Comparison of ENCODE assay signal across 22 cellular contexts in the genomic region with DNA sequence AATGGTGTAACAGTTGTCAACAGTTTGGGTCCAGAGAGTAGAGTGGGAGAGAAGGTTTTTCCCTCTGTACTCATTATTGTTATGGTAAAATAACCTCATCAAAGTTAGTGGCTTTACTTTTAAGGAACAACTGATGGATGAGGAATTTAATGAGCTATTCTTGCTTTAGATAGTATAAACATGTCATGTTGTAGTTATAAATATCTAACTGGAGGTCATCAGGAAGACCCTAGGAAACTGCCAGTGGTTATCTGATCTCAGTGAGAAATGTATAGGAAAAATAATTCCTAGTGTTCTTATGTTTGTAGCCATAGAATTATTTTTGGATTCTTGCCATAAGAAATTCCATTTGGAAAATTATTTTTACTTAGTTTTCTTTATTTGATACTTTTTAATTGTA. TPM values are rescaled to one million over a fixed set of nuclear protein-coding genes. Genes with fewer than 3 reads are reported as not detected.
A peak's percentile ranks its signal among the peaks of the same experiment; 100 is the strongest.
DNase-seq lines count a peak whose midpoint lies in the region; ATAC-seq, FAIRE-seq and TF ChIP-seq lines count a peak whose summit lies in the region.
"Had no signal": no experiment of that assay in that cellular context is flagged by ENCODE, and none has a peak within 500 bp of the region (broad histone marks: within the 10 kb centered on the region; RNA-seq: fewer than 3 reads in every experiment).

No MANE protein-coding gene starts in this region.

- H3K4me1 ChIP-seq in HepG2 (ENCODE audit: insufficient read depth, low read length) = peaks cover 9% of the 10 kb centered on the region; the same call in 1 of the 2 replicates
- H3K4me1 ChIP-seq in right lobe of liver = peaks cover 0 to 2% (median under 1%) of the 10 kb centered on the region in 4 donors
- H3K4me1 ChIP-seq in transverse colon = peaks cover 0 to 23% (median 8%) of the 10 kb centered on the region in 4 donors

- H3K9me3 ChIP-seq in HepG2 (ENCODE audit: low read length) (no peaks in the 10 kb centered on the region), right lobe of liver (no peaks in the 10 kb centered on the region), transverse colon (no peaks in the 10 kb centered on the region)
- H3K9me3 ChIP-seq: adrenal gland, thyroid gland had no signal

- H3K4me3 Mint-ChIP-seq in activated naive CD8-positive, alpha-beta T cell treated with anti-CD3 and anti-CD28 coated beads for 36 hours = no peak overlapping the region
- H3K4me3 Mint-ChIP-seq in mesothelial cell of epicardium = no peak overlapping the region
- H3K4me3 Mint-ChIP-seq: CD14-positive monocyte; stimulated activated effector memory CD8-positive, alpha-beta T cell treated with anti-CD3 and anti-CD28 coated beads, Interleukin-12 subunit alpha, Interleukin-12 subunit beta, amount 100 ng/mL, for 72 hours had no signal

- no peaks in the 10 kb centered on the region; a peak in 1 of 5 replicates for H3K27me3 ChIP-seq in HepG2 (ENCODE audit: control insufficient read depth in 1 of 2, insufficient read depth in 2 of 2, low read length in 2 of 2)
- no peaks in the 10 kb centered on the region for H3K27me3 ChIP-seq in right lobe of liver
- no peaks in the 10 kb centered on the region for H3K27me3 ChIP-seq in transverse colon
- H3K27me3 ChIP-seq: adrenal gland, thyroid gland had no signal

- H4K20me1 ChIP-seq in HepG2 (ENCODE audit: insufficient read depth, low read length) = no peaks in the 10 kb centered on the region; the same call in 1 of the 2 replicates

- H3K4me1 Mint-ChIP-seq in activated naive CD8-positive, alpha-beta T cell treated with anti-CD3 and anti-CD28 coated beads for 36 hours = peaks cover 47% of the 10 kb centered on the region
- peaks cover 16% of the 10 kb centered on the region for H3K4me1 Mint-ChIP-seq in mesothelial cell of epicardium

- peaks cover 4% of the 10 kb centered on the region for H3K9me3 Mint-ChIP-seq in activated naive CD8-positive, alpha-beta T cell treated with anti-CD3 and anti-CD28 coated beads for 36 hours
- H3K9me3 Mint-ChIP-seq in mesothelial cell of epicardium = peaks cover 6% of the 10 kb centered on the region
- H3K9me3 Mint-ChIP-seq: stimulated activated effector memory CD8-positive, alpha-beta T cell treated with anti-CD3 and anti-CD28 coated beads, Interleukin-12 subunit alpha, Interleukin-12 subunit beta, amount 100 ng/mL, for 72 hours had no signal

- TF ChIP-seq CTCF in HepG2 (CRISPR knock-in tag; IDR thresholded peaks at IDR 0.05) = no peak
- no peak for TF ChIP-seq CTCF in right lobe of liver (IDR thresholded peaks at IDR 0.05)
- no peak for TF ChIP-seq CTCF in mesothelial cell of epicardium (IDR thresholded peaks at IDR 0.05; ENCODE audit: unreplicated experiment)
- no peak for TF ChIP-seq CTCF in transverse colon (IDR thresholded peaks at IDR 0.05)

- peak overlapping the region; percentile 2; the same call in 1 of the 2 replicates for H3K4me2 ChIP-seq in HepG2 (ENCODE audit: low read depth, low read length)
- H3K4me2 ChIP-seq: PC-9 had no signal

- H3K27ac ChIP-seq in HepG2 (ENCODE audit: extremely low read length, insufficient read depth, low read length) (no peak overlapping the region), right lobe of liver (no peak overlapping the region), transverse colon (peak overlapping the region; percentile 0 to 47 (median 6))
- H3K27ac ChIP-seq: adrenal gland, PC-9, thyroid gland, WERI-Rb-1 had no signal

- DNase-seq in HepG2 (ENCODE audit: low spot score) = no peak
- no peak for DNase-seq in right lobe of liver
- DNase-seq in activated naive CD8-positive, alpha-beta T cell treated with anti-CD3 and anti-CD28 coated beads for 36 hours = no peak
- DNase-seq in mesothelial cell of epicardium (ENCODE audit: low spot score in 2 of 2, unreplicated experiment in 2 of 2) = no peak
- no peak for DNase-seq in transverse colon
- DNase-seq in NCI-H748 (lab: John Stamatoyannopoulos, UW; ENCODE audit: unreplicated experiment) = no peak
- no peak for DNase-seq in NOMO-1 treated with dmso at 0.1 percent for 144 hours (lab: John Stamatoyannopoulos, UW; ENCODE audit: unreplicated experiment)
- DNase-seq in ACHN = no peak
- DNase-seq: activated CD4-positive, alpha-beta T cell treated with anti-CD3 and anti-CD28 coated beads, Interleukin-2, amount 50 U/mL, for 48 hours; adrenal gland; GF-D8; KBM-7; NCI-H187 treated with DMSO at 0.1 percent for 48 hours; occipital lobe; PC-9; right cardiac atrium; T-helper 2 cell; thyroid gland; WERI-Rb-1 had no signal

- H3K9ac ChIP-seq in HepG2 (ENCODE audit: insufficient read depth, low read depth, low read length) = no peak overlapping the region

- peaks cover 51% of the 10 kb centered on the region for H3K79me2 ChIP-seq in HepG2 (ENCODE audit: insufficient read depth, low read length)

- no TSS peak for BruUV-seq in HepG2 (replicated peaks; lab: Mats Ljungman, UMichigan)

- CTCF ChIA-PET in HepG2 (lab: Yijun Ruan, JAX; ENCODE audit: low intra/inter-chr PET ratio, low total read pairs) = no interaction called here

- POLR2A ChIA-PET in HepG2 (lab: Yijun Ruan, JAX) = no interaction called here

- no peak for TF ChIP-seq POLR2A in HepG2 (IDR thresholded peaks at IDR 0.05; ENCODE audit: insufficient read depth in 1 of 2, low read depth in 2 of 2, low read length in 2 of 2)
- TF ChIP-seq POLR2A in right lobe of liver (IDR thresholded peaks at IDR 0.05) = no peak
- no peak for TF ChIP-seq POLR2A in transverse colon (IDR thresholded peaks at IDR 0.05)

- FAIRE-seq in HepG2 (lab: Jason Lieb, UNC) = no peak
- FAIRE-seq: bronchial epithelial cell had no signal

- no peaks in the 10 kb centered on the region for H3K27me3 Mint-ChIP-seq in activated naive CD8-positive, alpha-beta T cell treated with anti-CD3 and anti-CD28 coated beads for 36 hours
- no peaks in the 10 kb centered on the region for H3K27me3 Mint-ChIP-seq in mesothelial cell of epicardium (ENCODE audit: low read depth)

- H3K36me3 ChIP-seq in HepG2 (replicated peaks in 1 of 2; ENCODE audit: control insufficient read depth in 1 of 2, insufficient read depth in 2 of 2, low read length in 2 of 2) (peaks cover 8 to 27% of the 10 kb centered on the region in 2 experiments), right lobe of liver (no peaks in the 10 kb centered on the region), transverse colon (peaks cover 0 to 12% (median 0%) of the 10 kb centered on the region in 4 donors)
- H3K36me3 ChIP-seq: adrenal gland had no signal

- no peak overlapping the region for H2AFZ ChIP-seq in HepG2 (ENCODE audit: low read length)
- H2AFZ ChIP-seq: PC-9 had no signal

- H3K4me3 ChIP-seq in HepG2 (replicated peaks in 1 of 3; ENCODE audit: insufficient read depth in 1 of 3, low read depth in 2 of 3, low read length in 3 of 3) (no peak overlapping the region), right lobe of liver (no peak overlapping the region), transverse colon (no peak overlapping the region)
- H3K4me3 ChIP-seq: adrenal gland, PC-9, thyroid gland had no signal

- peak overlapping the region; percentile 76 for H3K27ac Mint-ChIP-seq in activated naive CD8-positive, alpha-beta T cell treated with anti-CD3 and anti-CD28 coated beads for 36 hours
- peak overlapping the region; percentile 59 for H3K27ac Mint-ChIP-seq in mesothelial cell of epicardium
- H3K27ac Mint-ChIP-seq: CD14-positive monocyte; stimulated activated effector memory CD8-positive, alpha-beta T cell treated with anti-CD3 and anti-CD28 coated beads, Interleukin-12 subunit alpha, Interleukin-12 subunit beta, amount 100 ng/mL, for 72 hours had no signal

- TF ChIP-seq RAD21 in HepG2 (CRISPR knock-in tag; IDR thresholded peaks at IDR 0.05) = no peak

- intact Hi-C loops in HepG2 (cut with micrococcal nuclease; ENCODE audit: unreplicated experiment) = loop anchor here (5.0 to 10.0 kb wide), 3 partner anchors 107 to 338 kb away; no protein-coding TSS in a partner anchor
- intact Hi-C loops in right lobe of liver (cut with DNase I) = no loop called here
- intact Hi-C loops in transverse colon (cut with DNase I; ENCODE audit: low total_unique reads) = loop anchor here (5.0 to 10.0 kb wide), 3 partner anchors 105 to 562 kb away; a partner anchor contains a TSS

- H3K36me3 Mint-ChIP-seq in activated naive CD8-positive, alpha-beta T cell treated with anti-CD3 and anti-CD28 coated beads for 36 hours = peaks cover 48% of the 10 kb centered on the region
- H3K36me3 Mint-ChIP-seq in mesothelial cell of epicardium = peaks cover 16% of the 10 kb centered on the region

- in situ Hi-C loops in HepG2 (cut with HindIII; ENCODE audit: extremely low pct_ligation_motif_present, low pct_unique_long_range_greater_than_20kb) (no loop called here), transverse colon (cut with MboI; ENCODE audit: low pct_ligation_motif_present in 1 of 4, low pct_unique_long_range_greater_than_20kb in 1 of 4, low sequenced_read_pairs in 3 of 4) (loop anchor here in 1 of 4 donors (10.0 kb wide), 1 partner anchor 365 kb away; a partner anchor contains a TSS), ACHN (cut with HindIII; ENCODE audit: low pct_ligation_motif_present, low pct_unique_long_range_greater_than_20kb, low sequenced_read_pairs) (no loop called here)

- no peak for ATAC-seq in HepG2
- ATAC-seq in right lobe of liver = no peak
- ATAC-seq: right cardiac atrium; stimulated activated effector memory CD8-positive, alpha-beta T cell treated with anti-CD3 and anti-CD28 coated beads, Interleukin-12 subunit alpha, Interleukin-12 subunit beta, amount 100 ng/mL, for 72 hours had no signal

- TF ChIP-seq EP300 in HepG2 (IDR thresholded peaks at IDR 0.05; ENCODE audit: low read depth in 2 of 2, low read length in 2 of 2) (no peak), HepG2 (CRISPR knock-in tag; IDR thresholded peaks at IDR 0.05; ENCODE audit: borderline replicate concordance) (no peak), transverse colon (IDR thresholded peaks at IDR 0.05; ENCODE audit: low read depth) (no peak)

RNA-seq across cellular contexts. Expression of a gene that starts 4.1 kb away (rescaled TPM):
- total RNA-seq in HepG2 (2016; rRNA removed; fragmentation: Illumina TruSeq; extraction: Trizol) (45.9 and 63.0 TPM in 2 replicates), right lobe of liver (10 to 100 TPM; 11.5 to 21.1 (median 17.2) TPM), mesothelial cell of epicardium (58.3 to 63.1 TPM (median 59.3 TPM) in 3 replicates), transverse colon (10 to 100 TPM; 62.7 to 84.6 (median 77.3) TPM)
- total RNA-seq in HepG2 (2016; cell fraction: cytosol; rRNA removed; fragmentation: Illumina TruSeq; extraction: Trizol; ENCODE audit: low read depth) = 13.0 and 15.0 TPM in 2 replicates
- 41.3 and 61.0 TPM in 2 replicates for total RNA-seq in HepG2 (2016; cell fraction: insoluble cytoplasmic fraction; rRNA removed; fragmentation: Illumina TruSeq; extraction: Trizol)
- 22.7 and 23.0 TPM in 2 replicates for total RNA-seq in HepG2 (2016; cell fraction: membrane; rRNA removed; fragmentation: Illumina TruSeq; extraction: Trizol)
- 60.4 and 64.9 TPM in 2 replicates for total RNA-seq in HepG2 (2016; cell fraction: nucleus; rRNA removed; fragmentation: Illumina TruSeq; extraction: Trizol)
- 10.8 and 13.4 TPM in 2 replicates for polyA plus RNA-seq in HepG2 (2011; rRNA removed)
- 5.7 and 9.4 TPM in 2 replicates for polyA plus RNA-seq in HepG2 (2011; cell fraction: cytosol; rRNA removed)
- polyA plus RNA-seq in HepG2 (2011; cell fraction: nucleus; rRNA removed) = 14.0 and 14.2 TPM in 2 replicates
- polyA plus RNA-seq in HepG2 (2012) = 10.8 and 17.3 TPM in 2 replicates
- 0.62 and 0.73 TPM in 2 replicates for polyA plus RNA-seq in HepG2 (2016; cell fraction: cytosol; fragmentation: Illumina TruSeq; extraction: Trizol; ENCODE audit: low read depth)
- 19.5 and 20.2 TPM in 2 replicates for polyA plus RNA-seq in HepG2 (2016; cell fraction: insoluble cytoplasmic fraction; fragmentation: Illumina TruSeq; extraction: Trizol; ENCODE audit: low read depth)
- polyA plus RNA-seq in HepG2 (2016; cell fraction: membrane; fragmentation: Illumina TruSeq; extraction: Trizol; ENCODE audit: low read depth) = 1.6 and 2.1 TPM in 2 replicates
- 20.7 and 22.6 TPM in 2 replicates for polyA plus RNA-seq in HepG2 (2016; cell fraction: nucleus; fragmentation: Illumina TruSeq; extraction: Trizol; ENCODE audit: insufficient read depth, low read depth)
- polyA minus RNA-seq in HepG2 (2011; rRNA and poly(A)+ RNA removed; ENCODE audit: low replicate concordance) = 20.6 and 21.7 TPM in 2 replicates
- 31.4 and 41.6 TPM in 2 replicates for polyA minus RNA-seq in HepG2 (2011; cell fraction: cytosol; rRNA and poly(A)+ RNA removed)
- polyA minus RNA-seq in HepG2 (2011; cell fraction: nucleus; rRNA and poly(A)+ RNA removed) = 191 and 213 TPM in 2 replicates
- 10 to 100 TPM; 33.8 to 34.5 TPM for total RNA-seq in activated naive CD8-positive, alpha-beta T cell treated with anti-CD3 and anti-CD28 coated beads for 36 hours

Comparison
In these comparisons a context has a peak if more than half of its experiments do, and no peak if none do; other contexts are left out.
1. intact Hi-C loops: an anchor here in HepG2 (5.0 to 10.0 kb wide) and transverse colon (5.0 to 10.0 kb wide); none called in right lobe of liver.
2. H3K27ac ChIP-seq: peak in transverse colon (4 of 4); none in HepG2 (single experiment) and right lobe of liver (0 of 3).